ENCODE assay signal across 17 cellular contexts in the genomic region with DNA sequence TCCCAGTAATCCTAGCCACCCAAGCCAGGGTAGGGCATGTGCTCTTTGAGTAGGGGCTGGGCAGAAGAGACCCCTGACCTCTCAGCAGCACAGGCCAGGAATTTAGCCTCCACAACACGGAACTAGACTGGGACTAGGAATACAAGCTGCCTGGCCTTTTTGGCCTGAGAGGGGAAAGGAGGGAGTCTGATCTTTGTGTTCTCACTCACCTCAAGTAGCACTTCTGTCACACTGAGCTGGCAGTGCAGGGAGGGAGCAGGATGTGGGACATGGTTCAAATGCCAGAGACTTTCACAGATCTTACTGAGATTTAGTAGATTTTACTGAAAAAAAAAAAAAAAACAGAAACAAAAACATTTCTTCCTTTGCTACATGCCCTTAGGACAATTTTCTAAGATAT.
"Had no signal": no experiment of that assay in that cellular context is flagged by ENCODE, and none has a peak within 500 bp of the region (broad histone marks: within the 10 kb centered on the region; RNA-seq: fewer than 3 reads in every experiment).

No MANE protein-coding gene starts in this region.

- H3K4me1 Mint-ChIP-seq: memory B cell, natural killer cell had no signal

- H3K27ac ChIP-seq: dorsolateral prefrontal cortex, heart left ventricle, neutrophil, spleen, uterus had no signal

- ATAC-seq: esophagus mucosa, heart left ventricle, left colon, natural killer cell, sciatic nerve had no signal

- H3K27me3 Mint-ChIP-seq: memory B cell had no signal

- H3K4me1 ChIP-seq: heart left ventricle, spleen, uterus had no signal

- DNase-seq: cortex of kidney; dorsolateral prefrontal cortex; effector CD8-positive, alpha-beta T cell; heart left ventricle; hippocampal formation; left colon; natural killer cell; spleen; stimulated activated CD4-positive, alpha-beta T cell treated with anti-CD3 and anti-CD28 coated beads, Interleukin-15, amount 100 ng/mL, for 24 hours; stimulated activated naive CD4-positive, alpha-beta T cell treated with Interleukin-2 at 50 U/mL for 16 hours; uterus had no signal

- H3K27me3 ChIP-seq: neutrophil, uterus had no signal

- H3K9me3 ChIP-seq: neutrophil, uterus had no signal

- H3K36me3 Mint-ChIP-seq: memory B cell, natural killer cell, type B pancreatic cell had no signal

- H3K4me3 Mint-ChIP-seq: memory B cell, mesothelial cell of epicardium, natural killer cell, type B pancreatic cell had no signal

- H3K36me3 ChIP-seq: heart left ventricle, neutrophil, spleen, uterus had no signal

- H3K4me3 ChIP-seq: dorsolateral prefrontal cortex, heart left ventricle, spleen, uterus had no signal

- H3K27ac Mint-ChIP-seq: memory B cell, mesothelial cell of epicardium, natural killer cell, type B pancreatic cell had no signal
